ENCODE assay signal across 9 cellular contexts in genomic region chr1:154812911-154813816, GRCh38. TPM values are rescaled to one million over a fixed set of nuclear protein-coding genes. Genes with fewer than 3 reads are reported as not detected.
DNase-seq lines count a peak whose midpoint lies in the region; ATAC-seq and TF ChIP-seq lines count a peak whose summit lies in the region.
"Had no signal": no experiment of that assay in that cellular context is flagged by ENCODE, and none has a peak within 500 bp of the region (broad histone marks: within the 10 kb centered on the region; RNA-seq: fewer than 3 reads in every experiment).

No MANE protein-coding gene starts in this region.

- H3K9ac ChIP-seq in HUES6 (ENCODE audit: low read length): peak overlapping the region; percentile 6

- no peak overlapping the region for H3K27ac Mint-ChIP-seq in activated CD8-positive, alpha-beta T cell treated with anti-CD3 and anti-CD28 coated beads, Interleukin-2, amount 10 ng/mL, durations not matched to agents 7 days and 5 days

- H3K4me1 ChIP-seq in HUES6 (ENCODE audit: control insufficient read depth, insufficient read depth, low read length) (peaks cover 28% of the 10 kb centered on the region), cardiac muscle cell (ENCODE audit: low read depth) (peaks cover 11% of the 10 kb centered on the region), transverse colon (peaks cover 0 to 5% (median 2%) of the 10 kb centered on the region in 4 donors)

- H3K36me3 Mint-ChIP-seq in activated CD8-positive, alpha-beta T cell treated with anti-CD3 and anti-CD28 coated beads, Interleukin-2, amount 10 ng/mL, durations not matched to agents 7 days and 5 days (ENCODE audit: low read depth): no peaks in the 10 kb centered on the region

- no peak for TF ChIP-seq CTCF in cardiac muscle cell (IDR thresholded peaks at IDR 0.05; ENCODE audit: low read depth, low read length)
- TF ChIP-seq CTCF in transverse colon (IDR thresholded peaks at IDR 0.05): no peak

- CTCF ChIA-PET in activated CD8-positive, alpha-beta T cell treated with anti-CD3 and anti-CD28 coated beads, Interleukin-2, amount 10 ng/mL, durations not matched to agents 7 days and 5 days (lab: Charles Lee): interaction anchor here (1.0 kb wide), 1 partner anchor 22 kb away, joined by 4 read pairs; no protein-coding TSS in a partner anchor

- no peak overlapping the region for H3K4me3 Mint-ChIP-seq in activated CD8-positive, alpha-beta T cell treated with anti-CD3 and anti-CD28 coated beads, Interleukin-2, amount 10 ng/mL, durations not matched to agents 7 days and 5 days

- H3K27ac ChIP-seq in HUES6 (ENCODE audit: low read depth, low read length): peak overlapping the region; percentile 57; the same call in 1 of the 2 replicates
- no peak overlapping the region for H3K27ac ChIP-seq in cardiac muscle cell
- H3K27ac ChIP-seq in transverse colon: peak overlapping the region in 1 of 4 donors; percentile 12
- H3K27ac ChIP-seq: tibial nerve had no signal

- TF ChIP-seq EP300 in transverse colon (IDR thresholded peaks at IDR 0.05; ENCODE audit: low read depth): no peak

- POLR2A ChIA-PET in activated CD8-positive, alpha-beta T cell treated with anti-CD3 and anti-CD28 coated beads, Interleukin-2, amount 10 ng/mL, durations not matched to agents 7 days and 5 days (lab: Charles Lee): no interaction called here

- in situ Hi-C loops in transverse colon (cut with MboI; ENCODE audit: low pct_ligation_motif_present in 1 of 4, low pct_unique_long_range_greater_than_20kb in 1 of 4, low sequenced_read_pairs in 3 of 4): no loop called here

- H3K36me3 ChIP-seq in HUES6 (ENCODE audit: control insufficient read depth, insufficient read depth, low read length) (no peaks in the 10 kb centered on the region), cardiac muscle cell (no peaks in the 10 kb centered on the region), transverse colon (no peaks in the 10 kb centered on the region)
- H3K36me3 ChIP-seq: tibial nerve had no signal

- H3K27me3 Mint-ChIP-seq in activated CD8-positive, alpha-beta T cell treated with anti-CD3 and anti-CD28 coated beads, Interleukin-2, amount 10 ng/mL, durations not matched to agents 7 days and 5 days (ENCODE audit: low read depth): peaks cover 6% of the 10 kb centered on the region

- no peak for ATAC-seq in GM21381 (IDR thresholded peaks at IDR 0.05; ENCODE audit: unreplicated experiment)
- ATAC-seq in activated CD8-positive, alpha-beta T cell treated with anti-CD3 and anti-CD28 coated beads, Interleukin-2, amount 10 ng/mL, durations not matched to agents 7 days and 5 days: no peak

- DNase-seq in cardiac muscle cell (ENCODE audit: low read depth in 1 of 2, low spot score in 1 of 2) (peak; percentile 30 to 44), putamen (ENCODE audit: low spot score) (peak; percentile 42), transverse colon (no peak), activated gamma-delta T cell (lab: John Stamatoyannopoulos, UW) (no peak)
- DNase-seq in activated CD8-positive, alpha-beta T cell treated with anti-CD3 and anti-CD28 coated beads, Interleukin-2, amount 10 ng/mL, durations not matched to agents 7 days and 5 days: no peak

- 67 to 71% methylated on average over 2 to 21 of the region's 21 CpGs for WGBS in transverse colon (ENCODE audit: low coverage in 1 of 2), 2 donors

- no peak for TF ChIP-seq POLR2A in transverse colon (IDR thresholded peaks at IDR 0.05)

- no peaks in the 10 kb centered on the region for H3K9me3 Mint-ChIP-seq in activated CD8-positive, alpha-beta T cell treated with anti-CD3 and anti-CD28 coated beads, Interleukin-2, amount 10 ng/mL, durations not matched to agents 7 days and 5 days (ENCODE audit: insufficient read depth)

- H3K27me3 ChIP-seq in HUES6 (ENCODE audit: control insufficient read depth, insufficient read depth, low read length) (no peaks in the 10 kb centered on the region), cardiac muscle cell (no peaks in the 10 kb centered on the region), transverse colon (peaks cover 24% of the 10 kb centered on the region)

- intact Hi-C loops in transverse colon (cut with DNase I; ENCODE audit: low total_unique reads): no loop called here

- H3K9me3 ChIP-seq in HUES6 (ENCODE audit: control insufficient read depth, insufficient read depth, low read depth, low read length) (no peaks in the 10 kb centered on the region), cardiac muscle cell (ENCODE audit: low read depth) (no peaks in the 10 kb centered on the region), transverse colon (no peaks in the 10 kb centered on the region)
- H3K9me3 ChIP-seq: tibial nerve had no signal

- H3K4me3 ChIP-seq in HUES6 (ENCODE audit: low read depth, low read length) (no peak overlapping the region; the same call in 1 of the 2 replicates), cardiac muscle cell (no peak overlapping the region), transverse colon (no peak overlapping the region)
- H3K4me3 ChIP-seq: tibial nerve had no signal

- H3K4me1 Mint-ChIP-seq in activated CD8-positive, alpha-beta T cell treated with anti-CD3 and anti-CD28 coated beads, Interleukin-2, amount 10 ng/mL, durations not matched to agents 7 days and 5 days (ENCODE audit: low read depth): peaks cover 11% of the 10 kb centered on the region

TF ChIP-seq in PFSK-1, 5 proteins besides CTCF, POLR2A, EP300 and RAD21:
- TF ChIP-seq SIN3A (IDR thresholded peaks at IDR 0.05; ENCODE audit: borderline replicate concordance, insufficient read depth, low read length) (peak; percentile 63; the same call in 1 of the 2 replicates), REST (IDR thresholded peaks at IDR 0.05; ENCODE audit: insufficient read depth in 1 of 2, low read depth in 2 of 2, low read length in 2 of 2) (no peak)

RNA-seq across cellular contexts. Expression of gene KCNN3, which starts 56.9 kb away (rescaled TPM):
- 0.92 TPM for polyA plus RNA-seq in PFSK-1 (2012; ENCODE audit: insufficient read length, low read depth)
- 0.81 and 1.5 TPM in 2 replicates for total RNA-seq in cardiac muscle cell
- 1.1 and 2.9 TPM in 2 replicates for polyA plus RNA-seq in cardiac muscle cell
- total RNA-seq in transverse colon: 1 to 10 TPM; 2.3 to 5.0 (median 3.5) TPM
- total RNA-seq in activated CD8-positive, alpha-beta T cell treated with anti-CD3 and anti-CD28 coated beads, Interleukin-2, amount 10 ng/mL, durations not matched to agents 7 days and 5 days: not detected

Comparison
In these comparisons a context has a peak if more than half of its experiments do, and no peak if none do; other contexts are left out.
1. DNase-seq: peak in cardiac muscle cell (2 of 2) and putamen (single experiment); none in transverse colon (single experiment), activated gamma-delta T cell (single experiment) and activated CD8-positive, alpha-beta T cell treated with anti-CD3 and anti-CD28 coated beads, Interleukin-2, amount 10 ng/mL, durations not matched to agents 7 days and 5 days (single experiment).